Comparison of ENCODE assay signal across 7 cellular contexts in the genomic region with DNA sequence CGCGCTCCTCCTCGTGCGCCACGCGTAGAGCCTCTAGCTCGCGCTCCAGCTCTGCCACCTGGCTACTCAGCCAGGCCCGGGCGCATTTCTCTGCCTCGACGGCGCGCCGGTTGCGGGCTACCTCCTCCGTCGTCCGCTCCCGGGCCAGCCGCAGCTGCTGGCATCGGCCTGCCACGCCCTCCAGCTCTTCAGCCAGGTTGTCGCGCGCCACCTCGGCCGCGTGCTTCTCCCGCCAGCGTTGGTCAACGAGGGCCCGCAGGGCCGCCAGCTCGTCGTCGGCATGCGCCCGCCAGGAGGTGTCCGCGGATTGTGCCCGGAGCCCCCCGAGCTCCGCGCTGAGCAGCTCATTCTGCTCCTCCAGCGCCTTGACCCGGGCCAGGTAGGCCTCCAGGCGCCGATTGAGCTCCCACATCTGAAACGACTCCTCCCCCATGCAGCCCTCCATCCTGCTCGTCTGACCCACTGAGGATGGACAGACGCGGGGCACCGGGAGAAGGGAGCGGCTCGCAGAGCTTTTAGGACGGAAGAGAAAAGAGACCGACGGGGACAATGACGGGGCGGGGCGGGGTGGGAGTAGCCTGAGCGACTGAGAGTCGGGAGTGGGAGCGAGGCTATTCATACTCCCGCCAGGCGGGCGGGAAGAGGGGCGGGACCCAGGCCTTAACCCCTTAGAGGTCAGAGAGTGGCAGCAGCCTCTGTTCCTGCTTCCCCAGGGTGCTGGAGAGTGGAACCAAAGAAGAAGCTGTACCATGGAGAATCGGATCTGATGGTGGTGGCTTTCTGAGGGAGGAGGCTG. TPM values are rescaled to one million over a fixed set of nuclear protein-coding genes. Genes with fewer than 3 reads are reported as not detected.
A peak's percentile ranks its signal among the peaks of the same experiment; 100 is the strongest.
DNase-seq lines count a peak whose midpoint lies in the region; ATAC-seq and TF ChIP-seq lines count a peak whose summit lies in the region.

A gene with protein sequence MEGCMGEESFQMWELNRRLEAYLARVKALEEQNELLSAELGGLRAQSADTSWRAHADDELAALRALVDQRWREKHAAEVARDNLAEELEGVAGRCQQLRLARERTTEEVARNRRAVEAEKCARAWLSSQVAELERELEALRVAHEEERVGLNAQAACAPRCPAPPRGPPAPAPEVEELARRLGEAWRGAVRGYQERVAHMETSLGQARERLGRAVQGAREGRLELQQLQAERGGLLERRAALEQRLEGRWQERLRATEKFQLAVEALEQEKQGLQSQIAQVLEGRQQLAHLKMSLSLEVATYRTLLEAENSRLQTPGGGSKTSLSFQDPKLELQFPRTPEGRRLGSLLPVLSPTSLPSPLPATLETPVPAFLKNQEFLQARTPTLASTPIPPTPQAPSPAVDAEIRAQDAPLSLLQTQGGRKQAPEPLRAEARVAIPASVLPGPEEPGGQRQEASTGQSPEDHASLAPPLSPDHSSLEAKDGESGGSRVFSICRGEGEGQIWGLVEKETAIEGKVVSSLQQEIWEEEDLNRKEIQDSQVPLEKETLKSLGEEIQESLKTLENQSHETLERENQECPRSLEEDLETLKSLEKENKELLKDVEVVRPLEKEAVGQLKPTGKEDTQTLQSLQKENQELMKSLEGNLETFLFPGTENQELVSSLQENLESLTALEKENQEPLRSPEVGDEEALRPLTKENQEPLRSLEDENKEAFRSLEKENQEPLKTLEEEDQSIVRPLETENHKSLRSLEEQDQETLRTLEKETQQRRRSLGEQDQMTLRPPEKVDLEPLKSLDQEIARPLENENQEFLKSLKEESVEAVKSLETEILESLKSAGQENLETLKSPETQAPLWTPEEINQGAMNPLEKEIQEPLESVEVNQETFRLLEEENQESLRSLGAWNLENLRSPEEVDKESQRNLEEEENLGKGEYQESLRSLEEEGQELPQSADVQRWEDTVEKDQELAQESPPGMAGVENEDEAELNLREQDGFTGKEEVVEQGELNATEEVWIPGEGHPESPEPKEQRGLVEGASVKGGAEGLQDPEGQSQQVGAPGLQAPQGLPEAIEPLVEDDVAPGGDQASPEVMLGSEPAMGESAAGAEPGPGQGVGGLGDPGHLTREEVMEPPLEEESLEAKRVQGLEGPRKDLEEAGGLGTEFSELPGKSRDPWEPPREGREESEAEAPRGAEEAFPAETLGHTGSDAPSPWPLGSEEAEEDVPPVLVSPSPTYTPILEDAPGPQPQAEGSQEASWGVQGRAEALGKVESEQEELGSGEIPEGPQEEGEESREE (N-terminal part only) (minus strand): TSS at position 588 of the 796 bp plus-strand sequence. CDS start 143 bp downstream, at position 445.

- peaks cover 4% of the 10 kb centered on the region; the same call in 1 of the 2 replicates for H3K79me2 ChIP-seq in H9 (ENCODE audit: insufficient read depth, low read length)

- H2BK120ac ChIP-seq in H9 (ENCODE audit: low read depth, low read length, poor library complexity, severe bottlenecking) = peak within 1 kb of the TSS; percentile 51

- no peak within 1 kb of the TSS for H2BK5ac ChIP-seq in H9 (ENCODE audit: insufficient read length, low read length)

- no peak within 1 kb of the TSS for H4K5ac ChIP-seq in H9 (ENCODE audit: insufficient read length, low read depth, low read length)

- no peak within 1 kb of the TSS for H2BK20ac ChIP-seq in H9 (ENCODE audit: low read depth, low read length, poor library complexity, severe bottlenecking)

- TF ChIP-seq CTCF in H9 (conservative IDR thresholded peaks at IDR 0.05) (no peak), fibroblast of mammary gland (conservative IDR thresholded peaks at IDR 0.05; ENCODE audit: control insufficient read depth, insufficient read depth, low read depth, low read length) (no peak), GM20000 (IDR thresholded peaks at IDR 0.05; ENCODE audit: extremely low read depth, missing control alignments) (no peak)

- no peak within 1 kb of the TSS for H2BK12ac ChIP-seq in H9 (ENCODE audit: insufficient read length, low read depth, low read length)

- no peak within 1 kb of the TSS for H4K8ac ChIP-seq in H9 (replicated peaks; ENCODE audit: insufficient read length, low read depth, low read length)

- peak within 1 kb of the TSS; percentile 53 for H3K4me3 ChIP-seq in fibroblast of mammary gland (ENCODE audit: control insufficient read depth, low read depth, low read length)

- H3K18ac ChIP-seq in H9 (ENCODE audit: insufficient read length, low read depth, low read length) = peak within 1 kb of the TSS; percentile 71

- H3K9me3 Mint-ChIP-seq in H9 = peaks cover 0 to 3% of the 10 kb centered on the region in 2 experiments; a peak in 2 of 5 replicates
- H3K9me3 Mint-ChIP-seq in naive B cell = no peaks in the 10 kb centered on the region

- peak; percentile 93 for DNase-seq in H9
- peak; percentile 57 for DNase-seq in RPMI8226
- peak; percentile 50 for DNase-seq in fibroblast of mammary gland (ENCODE audit: low read depth)
- DNase-seq in naive B cell = no peak
- DNase-seq in HPDE6-E6E7 (ENCODE audit: extremely low spot score) = no peak
- no peak for DNase-seq in GM20000 (ENCODE audit: low spot score)

- peaks cover 51 to 61% of the 10 kb centered on the region in 2 experiments for H3K4me1 Mint-ChIP-seq in H9
- H3K4me1 Mint-ChIP-seq in naive B cell = peaks cover 18 to 23% (median 19%) of the 10 kb centered on the region in 3 donors

- H3K27me3 ChIP-seq in H9 (ENCODE audit: insufficient read depth, low read length) = no peaks in the 10 kb centered on the region

- no peak within 1 kb of the TSS for H3K56ac ChIP-seq in H9 (ENCODE audit: insufficient read length, low read depth, low read length)

- H4K20me1 ChIP-seq in H9 (ENCODE audit: control insufficient read depth, insufficient read depth, insufficient read length) = no peaks in the 10 kb centered on the region

- peak within 1 kb of the TSS; percentile 94 for H3K14ac ChIP-seq in H9 (ENCODE audit: insufficient read depth, low read length)

- H3K36me3 Mint-ChIP-seq in H9 (ENCODE audit: insufficient read depth in 1 of 3, low read depth in 3 of 3) (peaks cover 24 to 37% (median 26%) of the 10 kb centered on the region in 3 experiments), naive B cell (peaks cover 5 to 7% of the 10 kb centered on the region in 2 donors)

- no peak for ATAC-seq in naive B cell (ENCODE audit: low read depth in 2 of 2)
- ATAC-seq in GM18517 (IDR thresholded peaks at IDR 0.05; ENCODE audit: unreplicated experiment) = no peak

- H3K9ac ChIP-seq in H9 (ENCODE audit: extremely low read depth, insufficient read length, low read length) = peak within 1 kb of the TSS; percentile 48

- H2AFZ ChIP-seq in H9 (ENCODE audit: low read length) = no peak within 1 kb of the TSS

- peak within 1 kb of the TSS; percentile 58 for H3K4me2 ChIP-seq in H9 (ENCODE audit: insufficient read depth, insufficient read length, low read length)

- no peak within 1 kb of the TSS for H2AK5ac ChIP-seq in H9 (ENCODE audit: insufficient read length, low read length)

- peaks cover 12% of the 10 kb centered on the region for H3K23me2 ChIP-seq in H9 (ENCODE audit: insufficient read length, low read depth, low read length, poor library complexity, severe bottlenecking)

- H3K4me1 ChIP-seq in H9 (ENCODE audit: insufficient read depth, low read length) = peaks cover 19% of the 10 kb centered on the region; the same call in 1 of the 2 replicates

- no peak within 1 kb of the TSS for H3K23ac ChIP-seq in H9 (ENCODE audit: insufficient read length, low read depth, low read length)

- H4K91ac ChIP-seq in H9 (ENCODE audit: insufficient read length, low read depth, low read length) = no peak within 1 kb of the TSS

- no CpG with 5 or more reads among the region's 70 CpGs for WGBS in H9 (ENCODE audit: extremely low coverage, insufficient read length, low lambda C conversion rate)

- no peak within 1 kb of the TSS for H3T11ph ChIP-seq in H9 (ENCODE audit: low read length)

- H3K27ac ChIP-seq in H9 (ENCODE audit: insufficient read length, low read depth, low read length) = no peak within 1 kb of the TSS

- no peaks in the 10 kb centered on the region for H3K9me3 ChIP-seq in H9 (ENCODE audit: control insufficient read depth, low read depth, low read length)

- H2BK15ac ChIP-seq in H9 (ENCODE audit: low read depth, low read length) = no peak within 1 kb of the TSS

- peaks cover 34% of the 10 kb centered on the region for H3K27me3 Mint-ChIP-seq in H9 (ENCODE audit: low read depth)
- peaks cover 49 to 93% (median 80%) of the 10 kb centered on the region in 3 donors for H3K27me3 Mint-ChIP-seq in naive B cell

- H3K27ac Mint-ChIP-seq in H9 (peak within 1 kb of the TSS; percentile 82 to 95 (median 92); a peak in 6 of 7 replicates), naive B cell (peak within 1 kb of the TSS in 4 of 6 donors; percentile 9 to 90 (median 49))

- H3K4me3 Mint-ChIP-seq in H9 (peak within 1 kb of the TSS; percentile 86 to 91), naive B cell (peak within 1 kb of the TSS; percentile 52 to 72 (median 66))

- peaks cover 8% of the 10 kb centered on the region for H3K79me1 ChIP-seq in H9 (ENCODE audit: insufficient read depth, low read depth, low read length, poor library complexity, severe bottlenecking)

- peak within 1 kb of the TSS; percentile 27; the same call in 1 of the 2 replicates for H3K4ac ChIP-seq in H9 (ENCODE audit: low read depth, low read length)

RNA-seq across cellular contexts. Expression of the gene that starts here (rescaled TPM):
- 167 and 168 TPM in 2 replicates for total RNA-seq in H9 (2021)
- polyA plus RNA-seq in naive B cell (ENCODE audit: low read depth in 6 of 6) = not detected

Comparison
In these comparisons a context has a peak if more than half of its experiments do, and no peak if none do; other contexts are left out.
1. DNase-seq: peak in H9 (single experiment), RPMI8226 (single experiment) and fibroblast of mammary gland (single experiment); none in naive B cell (single experiment), HPDE6-E6E7 (single experiment) and GM20000 (single experiment).